In the genomic region with DNA sequence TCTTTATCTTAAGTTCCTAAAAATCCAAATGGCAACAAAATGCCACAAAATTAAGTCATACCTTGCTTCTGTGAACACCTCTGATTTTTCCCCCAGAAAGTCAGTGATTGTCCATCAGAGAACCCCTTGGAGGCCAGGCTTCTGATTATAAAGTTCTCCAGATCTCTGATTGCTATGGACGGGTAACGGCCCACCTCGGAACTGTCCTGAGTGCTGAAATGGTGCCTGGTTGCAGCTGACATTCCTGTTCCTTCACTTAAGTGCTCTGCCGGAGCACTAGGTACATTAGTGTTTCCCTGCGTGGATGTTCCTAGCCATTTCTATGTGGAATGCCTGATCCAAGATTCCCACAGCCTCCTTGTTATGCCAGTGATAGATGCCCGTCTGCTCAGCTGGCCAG, we compare ENCODE assay signal across 2 cellular contexts.
TF ChIP-seq lines count a peak whose summit lies in the region.

No MANE protein-coding gene starts in this region.

TF ChIP-seq in HEK293, 187 proteins besides CTCF, POLR2A, EP300 and RAD21:
- TF ChIP-seq ZBTB17 (tag by site-specific recombination; IDR thresholded peaks at IDR 0.05) (no peak), REST (tag by site-specific recombination; IDR thresholded peaks at IDR 0.05) (peak; percentile 87), ZNF324 (tag by site-specific recombination; IDR thresholded peaks at IDR 0.05) (no peak)
TF ChIP-seq in HEK293: peak in this region for 1.

TF ChIP-seq in H1, 55 proteins besides CTCF, POLR2A, EP300 and RAD21:
- no peak for TF ChIP-seq BRCA1 (IDR thresholded peaks at IDR 0.05; ENCODE audit: low read depth, low read length)
- TF ChIP-seq CREB1 (IDR thresholded peaks at IDR 0.05), result no peak
- TF ChIP-seq POLR2AphosphoS5 (IDR thresholded peaks at IDR 0.05; ENCODE audit: low read depth, low read length), result no peak
- TF ChIP-seq SIN3A (conservative IDR thresholded peaks at IDR 0.05 in 1 of 2, IDR thresholded peaks at IDR 0.05 in 1 of 2; ENCODE audit: low read depth in 1 of 2, low read length in 2 of 2), result 0 out of 4 replicates have a peak, but pooled peaks of 1 of the 2 experiments have one; percentile 42
- TF ChIP-seq BCL11A (IDR thresholded peaks at IDR 0.05; ENCODE audit: low read depth in 2 of 2, low read length in 2 of 2), result no peak
- TF ChIP-seq TEAD4 (IDR thresholded peaks at IDR 0.05; ENCODE audit: low read depth, low read length), result peak; percentile 52
- TF ChIP-seq NRF1 (IDR thresholded peaks at IDR 0.05; ENCODE audit: low read depth, low read length), result no peak
TF ChIP-seq in H1: peak in this region for 2.
